Comparison of ENCODE assay signal across 1 cellular context in genomic region chr15:64326458-64326857, GRCh38.
TF ChIP-seq lines count a peak whose summit lies in the region.

No MANE protein-coding gene starts in this region.

TF ChIP-seq in H1, 55 proteins besides CTCF, POLR2A, EP300 and RAD21:
- TF ChIP-seq YY1 (IDR thresholded peaks at IDR 0.05; ENCODE audit: low read depth, low read length) = peak; percentile 78
